ENCODE assay signal across 20 cellular contexts in genomic region chr13:24152292-24153214, GRCh38. TPM values are rescaled to one million over a fixed set of nuclear protein-coding genes. Genes with fewer than 3 reads are reported as not detected.
A peak's percentile ranks its signal among the peaks of the same experiment; 100 is the strongest.
DNase-seq lines count a peak whose midpoint lies in the region; ATAC-seq, FAIRE-seq and TF ChIP-seq lines count a peak whose summit lies in the region.
"Had no signal": no experiment of that assay in that cellular context is flagged by ENCODE, and none has a peak within 500 bp of the region (broad histone marks: within the 10 kb centered on the region; RNA-seq: fewer than 3 reads in every experiment).

No MANE protein-coding gene starts in this region.

- peak overlapping the region; percentile 40 for H2AK5ac ChIP-seq in mesendoderm (ENCODE audit: low read length)

- no peaks in the 10 kb centered on the region for H3K9me3 ChIP-seq in stomach
- H3K9me3 ChIP-seq: BLaER1 treated with 17β-estradiol and CSF1 and Interleukin-3, amounts not matched to agents 10 nM and 100 nM; MG63 had no signal

- no peaks in the 10 kb centered on the region for H3K79me2 ChIP-seq in mesendoderm (ENCODE audit: control insufficient read depth, insufficient read depth, low read length)

- no peak overlapping the region for H3K4me3 ChIP-seq in bronchial epithelial cell (ENCODE audit: low read depth, low read length)
- no peak overlapping the region for H3K4me3 ChIP-seq in mesendoderm (ENCODE audit: low read length)
- H3K4me3 ChIP-seq in stomach = no peak overlapping the region
- H3K4me3 ChIP-seq: BLaER1 treated with 17β-estradiol and CSF1 and Interleukin-3, amounts not matched to agents 10 nM and 100 nM; GM12878; MG63 had no signal

- FAIRE-seq in bronchial epithelial cell (lab: Jason Lieb, UNC) (peak; percentile 94), H54 (lab: Jason Lieb, UNC) (no peak)
- FAIRE-seq: GM12878, GM18507 had no signal

- H3K4me2 ChIP-seq in mesendoderm (ENCODE audit: low read length) = no peak overlapping the region
- H3K4me2 ChIP-seq: BLaER1 treated with 17β-estradiol and CSF1 and Interleukin-3, amounts not matched to agents 10 nM and 100 nM had no signal

- peak; percentile 44 for ATAC-seq in activated naive CD8-positive, alpha-beta T cell treated with anti-CD3 and anti-CD28 coated beads, Interleukin-2, amount 50 U/mL, for 24 hours
- ATAC-seq in HG02763 (IDR thresholded peaks at IDR 0.05; ENCODE audit: unreplicated experiment) = no peak
- ATAC-seq: GM12878, Panc1 had no signal

- H4K5ac ChIP-seq in mesendoderm (ENCODE audit: low read length) = no peak overlapping the region

- no peak overlapping the region for H3K9ac ChIP-seq in mesendoderm (ENCODE audit: low read length)
- H3K9ac ChIP-seq: BLaER1 treated with 17β-estradiol and CSF1 and Interleukin-3, amounts not matched to agents 10 nM and 100 nM had no signal

- no peak for DNase-seq in activated naive CD8-positive, alpha-beta T cell treated with anti-CD3 and anti-CD28 coated beads, Interleukin-2, amount 50 U/mL, for 24 hours
- DNase-seq in activated naive CD8-positive, alpha-beta T cell treated with anti-CD3 and anti-CD28 coated beads for 36 hours = no peak
- no peak for DNase-seq in bronchial epithelial cell (ENCODE audit: low read depth)
- DNase-seq in mesendoderm = peak; percentile 79
- DNase-seq in stomach = no peak
- no peak for DNase-seq in SHP77 (lab: John Stamatoyannopoulos, UW)
- no peak for DNase-seq in H54 (ENCODE audit: insufficient read length, low spot score)
- DNase-seq: 8988T, COR-L47, MG63, NCI-H1105, NCI-H187, NCI-H446, NCI-H82, Right ventricle myocardium superior had no signal

- H3K36me3 ChIP-seq in bronchial epithelial cell (ENCODE audit: control insufficient read depth, insufficient read depth, low read length) = no peaks in the 10 kb centered on the region
- H3K36me3 ChIP-seq in mesendoderm (ENCODE audit: control insufficient read depth, insufficient read depth, low read length) = no peaks in the 10 kb centered on the region
- no peaks in the 10 kb centered on the region for H3K36me3 ChIP-seq in stomach
- H3K36me3 ChIP-seq: BLaER1 treated with 17β-estradiol and CSF1 and Interleukin-3, amounts not matched to agents 10 nM and 100 nM; MG63 had no signal

- H3K23ac ChIP-seq in mesendoderm (ENCODE audit: low read length) = peak overlapping the region; percentile 30

- H3K27me3 ChIP-seq in bronchial epithelial cell (ENCODE audit: control insufficient read depth, insufficient read depth, low read length) (no peaks in the 10 kb centered on the region), mesendoderm (ENCODE audit: insufficient read depth, low read length, poor library complexity) (no peaks in the 10 kb centered on the region), stomach (no peaks in the 10 kb centered on the region)
- H3K27me3 ChIP-seq: BLaER1 treated with 17β-estradiol and CSF1 and Interleukin-3, amounts not matched to agents 10 nM and 100 nM; MG63 had no signal

- H3K27ac ChIP-seq in mesendoderm (ENCODE audit: low read depth, low read length) (no peak overlapping the region), stomach (peak overlapping the region in 4 of 5 donors; percentile 26 to 71 (median 50))
- H3K27ac ChIP-seq: BLaER1 treated with 17β-estradiol and CSF1 and Interleukin-3, amounts not matched to agents 10 nM and 100 nM had no signal

- H3K4me1 ChIP-seq in mesendoderm (ENCODE audit: control insufficient read depth, low read depth, low read length) = peaks cover 20% of the 10 kb centered on the region
- H3K4me1 ChIP-seq in stomach = peaks cover 24 to 39% (median 35%) of the 10 kb centered on the region in 4 donors
- H3K4me1 ChIP-seq: BLaER1 treated with 17β-estradiol and CSF1 and Interleukin-3, amounts not matched to agents 10 nM and 100 nM had no signal

- no peaks in the 10 kb centered on the region for H3K36me3 Mint-ChIP-seq in activated naive CD8-positive, alpha-beta T cell treated with anti-CD3 and anti-CD28 coated beads, Interleukin-2, amount 50 U/mL, for 24 hours (ENCODE audit: low read depth)
- H3K36me3 Mint-ChIP-seq in activated naive CD8-positive, alpha-beta T cell treated with anti-CD3 and anti-CD28 coated beads for 36 hours = no peaks in the 10 kb centered on the region

- WGBS in mesendoderm (ENCODE audit: extremely low coverage, insufficient coverage, low lambda C conversion rate) = no CpG with 5 or more reads among the region's 11 CpGs
- WGBS in stomach, 5 donors = 64 to 77% (median 73%) methylated on average over 11 of the region's 11 CpGs

- no peaks in the 10 kb centered on the region for H3K79me1 ChIP-seq in mesendoderm (ENCODE audit: low read length)

- TF ChIP-seq POLR2A in stomach (IDR thresholded peaks at IDR 0.05) (no peak), H54 (IDR thresholded peaks at IDR 0.05; ENCODE audit: low read depth, low read length) (no peak)

- no peaks in the 10 kb centered on the region for H3K27me3 Mint-ChIP-seq in activated naive CD8-positive, alpha-beta T cell treated with anti-CD3 and anti-CD28 coated beads, Interleukin-2, amount 50 U/mL, for 24 hours
- H3K27me3 Mint-ChIP-seq in activated naive CD8-positive, alpha-beta T cell treated with anti-CD3 and anti-CD28 coated beads for 36 hours = no peaks in the 10 kb centered on the region

- H2BK15ac ChIP-seq in mesendoderm (replicated peaks; ENCODE audit: low read depth) = no peak overlapping the region

- intact Hi-C loops in stomach (cut with DNase I; ENCODE audit: low total_unique reads) = no loop called here

- H2BK120ac ChIP-seq in mesendoderm (ENCODE audit: low read depth, low read length) = no peak overlapping the region

- peak overlapping the region; percentile 27 for H3K56ac ChIP-seq in mesendoderm (ENCODE audit: low read length)

- no peaks in the 10 kb centered on the region for H3K9me3 Mint-ChIP-seq in activated naive CD8-positive, alpha-beta T cell treated with anti-CD3 and anti-CD28 coated beads, Interleukin-2, amount 50 U/mL, for 24 hours
- H3K9me3 Mint-ChIP-seq in activated naive CD8-positive, alpha-beta T cell treated with anti-CD3 and anti-CD28 coated beads for 36 hours = no peaks in the 10 kb centered on the region

- no peak for TF ChIP-seq EP300 in stomach (IDR thresholded peaks at IDR 0.05)

- no peak overlapping the region for H3K4me3 Mint-ChIP-seq in activated naive CD8-positive, alpha-beta T cell treated with anti-CD3 and anti-CD28 coated beads, Interleukin-2, amount 50 U/mL, for 24 hours
- no peak overlapping the region for H3K4me3 Mint-ChIP-seq in activated naive CD8-positive, alpha-beta T cell treated with anti-CD3 and anti-CD28 coated beads for 36 hours

- H3K18ac ChIP-seq in mesendoderm (ENCODE audit: low read length) = peak overlapping the region; percentile 10

- H4K8ac ChIP-seq in mesendoderm (ENCODE audit: low read depth, low read length) = no peak overlapping the region

- H3K4ac ChIP-seq in mesendoderm (ENCODE audit: low read depth, low read length) = peak overlapping the region; percentile 49

- H3K4me1 Mint-ChIP-seq in activated naive CD8-positive, alpha-beta T cell treated with anti-CD3 and anti-CD28 coated beads, Interleukin-2, amount 50 U/mL, for 24 hours = peaks cover 13% of the 10 kb centered on the region
- H3K4me1 Mint-ChIP-seq in activated naive CD8-positive, alpha-beta T cell treated with anti-CD3 and anti-CD28 coated beads for 36 hours = no peaks in the 10 kb centered on the region

- H2BK5ac ChIP-seq in mesendoderm (ENCODE audit: low read length) = peak overlapping the region; percentile 44

- TF ChIP-seq CTCF in bronchial epithelial cell (IDR thresholded peaks at IDR 0.05; ENCODE audit: insufficient read depth, low read length, severe bottlenecking) (no peak), stomach (IDR thresholded peaks at IDR 0.05) (no peak)

- no peak overlapping the region for H3K27ac Mint-ChIP-seq in activated naive CD8-positive, alpha-beta T cell treated with anti-CD3 and anti-CD28 coated beads, Interleukin-2, amount 50 U/mL, for 24 hours
- no peak overlapping the region for H3K27ac Mint-ChIP-seq in activated naive CD8-positive, alpha-beta T cell treated with anti-CD3 and anti-CD28 coated beads for 36 hours

RNA-seq across cellular contexts. Expression of gene SPATA13, which starts 8.0 kb away (rescaled TPM):
- total RNA-seq in activated naive CD8-positive, alpha-beta T cell treated with anti-CD3 and anti-CD28 coated beads for 36 hours = 10 to 100 TPM; 58.0 to 59.4 TPM
- total RNA-seq in bronchial epithelial cell (2.1 and 3.2 TPM in 2 replicates), stomach (100 to 1,000 TPM in 1 of 5 donors, 10 to 100 TPM in 4; 46.7 to 156 (median 71.6) TPM)
- polyA plus RNA-seq in mesendoderm (2013, experiment 1 of 2) = 16.1 TPM
- 14.9 TPM for polyA plus RNA-seq in mesendoderm (2013, experiment 2 of 2)
- polyA plus RNA-seq in stomach = 10 to 100 TPM in 2 of 3 donors, 1 to 10 TPM in 1; 3.6 to 24.4 (median 13.8) TPM

Comparison
In these comparisons a context has a peak if more than half of its experiments do, and no peak if none do; other contexts are left out.
1. RNA of gene SPATA13, which starts 8.0 kb away (total RNA-seq): 46.7 to 156 TPM in stomach and 58.0 to 59.4 TPM in activated naive CD8-positive, alpha-beta T cell treated with anti-CD3 and anti-CD28 coated beads for 36 hours; 2.1 to 3.2 TPM in bronchial epithelial cell; every median in the first group is over 10 times any median in the second.